14 cellular contexts compared by ENCODE assay signal in the genomic region with DNA sequence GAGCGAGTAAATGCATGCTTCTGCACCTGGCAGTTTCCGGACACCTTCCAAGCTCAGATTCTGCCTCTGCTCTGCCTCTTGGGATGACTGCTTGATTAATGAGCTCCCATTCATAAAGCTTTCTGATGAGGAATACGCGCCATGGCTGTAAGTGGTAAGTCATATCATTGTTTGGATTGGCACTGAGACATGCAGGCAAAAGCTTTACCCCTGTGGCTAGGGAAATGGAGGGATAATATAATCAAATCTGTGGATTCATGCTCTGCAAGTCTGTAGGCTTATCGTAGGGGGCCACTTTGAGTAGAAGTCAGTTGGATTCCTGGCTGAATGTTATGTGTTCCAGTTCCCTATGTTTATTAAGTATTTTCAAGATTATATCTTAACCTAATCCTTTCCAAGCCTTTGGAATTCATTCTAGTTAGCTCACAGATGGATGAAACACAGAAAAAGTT.
DNase-seq lines count a peak whose midpoint lies in the region; FAIRE-seq and TF ChIP-seq lines count a peak whose summit lies in the region.
"Had no signal": no experiment of that assay in that cellular context is flagged by ENCODE, and none has a peak within 500 bp of the region (broad histone marks: within the 10 kb centered on the region; RNA-seq: fewer than 3 reads in every experiment).

No MANE protein-coding gene starts in this region.

- no peak overlapping the region for H3K27ac Mint-ChIP-seq in Caco-2 (ENCODE audit: unreplicated experiment)
- H3K27ac Mint-ChIP-seq: activated naive CD8-positive, alpha-beta T cell treated with anti-CD3 and anti-CD28 coated beads, Interleukin-2, amount 50 U/mL, for 24 hours; CD8-positive, alpha-beta memory T cell had no signal

- no peak for TF ChIP-seq POLR2A in adrenal gland (IDR thresholded peaks at IDR 0.05)

- no peaks in the 10 kb centered on the region for H3K79me2 ChIP-seq in GM23248 (ENCODE audit: insufficient read depth)
- H3K79me2 ChIP-seq: parathyroid adenoma had no signal

- H3K4me3 ChIP-seq in bronchial epithelial cell (ENCODE audit: low read depth, low read length), result no peak overlapping the region
- no peak overlapping the region for H3K4me3 ChIP-seq in GM23248
- no peak overlapping the region for H3K4me3 ChIP-seq in adrenal gland
- no peak overlapping the region for H3K4me3 ChIP-seq in Caco-2 (ENCODE audit: low read depth, low read length)
- H3K4me3 ChIP-seq: testis had no signal

- H3K27me3 ChIP-seq in bronchial epithelial cell (ENCODE audit: control insufficient read depth, insufficient read depth, low read length) (no peaks in the 10 kb centered on the region), GM23248 (replicated peaks; ENCODE audit: insufficient read depth) (no peaks in the 10 kb centered on the region), adrenal gland (no peaks in the 10 kb centered on the region), Caco-2 (replicated peaks; ENCODE audit: control insufficient read depth, insufficient read depth, low read length) (no peaks in the 10 kb centered on the region)
- H3K27me3 ChIP-seq: testis had no signal

- POLR2A ChIA-PET in Caco-2 (lab: Charles Lee), result no interaction called here

- H3K4me2 ChIP-seq in GM23248 (ENCODE audit: unreplicated experiment), result no peak overlapping the region

- no peaks in the 10 kb centered on the region for H3K4me1 Mint-ChIP-seq in Caco-2 (ENCODE audit: low read depth, unreplicated experiment)
- H3K4me1 Mint-ChIP-seq: activated naive CD8-positive, alpha-beta T cell treated with anti-CD3 and anti-CD28 coated beads, Interleukin-2, amount 50 U/mL, for 24 hours; CD8-positive, alpha-beta memory T cell had no signal

- H3K27ac ChIP-seq in GM23248 (no peak overlapping the region), adrenal gland (no peak overlapping the region)
- H3K27ac ChIP-seq: parathyroid adenoma, testis had no signal

- no peaks in the 10 kb centered on the region for H3F3A ChIP-seq in GM23248 (ENCODE audit: insufficient read depth)

- H3K9me2 ChIP-seq in GM23248 (ENCODE audit: insufficient read depth), result no peaks in the 10 kb centered on the region

- H3K9me3 ChIP-seq in GM23248 (ENCODE audit: low read depth) (no peaks in the 10 kb centered on the region), adrenal gland (replicated peaks in 1 of 3) (no peaks in the 10 kb centered on the region), Caco-2 (no peaks in the 10 kb centered on the region)
- H3K9me3 ChIP-seq: testis had no signal

- intact Hi-C loops in adrenal gland (cut with DNase I) (no loop called here), Caco-2 (cut with micrococcal nuclease; ENCODE audit: unreplicated experiment) (no loop called here)

- in situ Hi-C loops in GM23248 (cut with MboI), result no loop called here

- H4K20me1 ChIP-seq in GM23248 (ENCODE audit: insufficient read depth), result no peaks in the 10 kb centered on the region

- BruUV-seq in Caco-2 (replicated peaks; lab: Mats Ljungman, UMichigan), result no TSS peak

- CTCF ChIA-PET in Caco-2 (lab: Charles Lee), result no interaction called here

- no peak overlapping the region for H2AFZ ChIP-seq in GM23248
- H2AFZ ChIP-seq: parathyroid adenoma had no signal

- H3K9me3 Mint-ChIP-seq in Caco-2 (ENCODE audit: unreplicated experiment), result no peaks in the 10 kb centered on the region

- peak; percentile 1 for DNase-seq in NCI-H82 (lab: John Stamatoyannopoulos, UW)
- no peak for DNase-seq in NCI-H82 treated with DMSO at 0.1 percent for 48 hours (lab: John Stamatoyannopoulos, UW; ENCODE audit: unreplicated experiment)
- peak; percentile 38 for DNase-seq in NCI-H446 treated with DMSO at 0.1 percent for 48 hours (lab: John Stamatoyannopoulos, UW)
- DNase-seq in bronchial epithelial cell (ENCODE audit: low read depth), result peak; percentile 25
- no peak for DNase-seq in GM23248
- DNase-seq in adrenal gland, result no peak
- no peak for DNase-seq in Caco-2
- no peak for DNase-seq in midbrain (lab: John Stamatoyannopoulos, UW)
- DNase-seq: 8988T; activated naive CD8-positive, alpha-beta T cell treated with anti-CD3 and anti-CD28 coated beads, Interleukin-2, amount 50 U/mL, for 24 hours; CD8-positive, alpha-beta memory T cell; cortex of kidney; testis had no signal

- H3K9ac ChIP-seq in GM23248, result no peak overlapping the region
- H3K9ac ChIP-seq: parathyroid adenoma had no signal

- no peaks in the 10 kb centered on the region for H3K27me3 Mint-ChIP-seq in Caco-2 (ENCODE audit: insufficient read depth, unreplicated experiment)
- H3K27me3 Mint-ChIP-seq: activated naive CD8-positive, alpha-beta T cell treated with anti-CD3 and anti-CD28 coated beads, Interleukin-2, amount 50 U/mL, for 24 hours; CD8-positive, alpha-beta memory T cell had no signal

- WGBS in GM23248 (ENCODE audit: low coverage in 1 of 2, low lambda C conversion rate in 2 of 2, missing lambda C conversion rate in 2 of 2), 2 experiments, result 95 to 96% methylated on average over 5 of the region's 5 CpGs
- 81 to 87% (median 84%) methylated on average over 5 of the region's 5 CpGs for WGBS in adrenal gland, 4 donors

- no peaks in the 10 kb centered on the region for H3K36me3 Mint-ChIP-seq in Caco-2 (ENCODE audit: insufficient read depth, unreplicated experiment)
- H3K36me3 Mint-ChIP-seq: CD8-positive, alpha-beta memory T cell had no signal

- no peak overlapping the region for H3K4me3 Mint-ChIP-seq in Caco-2 (ENCODE audit: unreplicated experiment)
- H3K4me3 Mint-ChIP-seq: activated naive CD8-positive, alpha-beta T cell treated with anti-CD3 and anti-CD28 coated beads, Interleukin-2, amount 50 U/mL, for 24 hours; CD8-positive, alpha-beta memory T cell had no signal

- no peak for FAIRE-seq in bronchial epithelial cell (lab: Jason Lieb, UNC)

- no peaks in the 10 kb centered on the region for H3K36me3 ChIP-seq in bronchial epithelial cell (ENCODE audit: control insufficient read depth, insufficient read depth, low read length)
- no peaks in the 10 kb centered on the region for H3K36me3 ChIP-seq in GM23248 (ENCODE audit: low read depth)
- H3K36me3 ChIP-seq in adrenal gland (replicated peaks in 1 of 2), result no peaks in the 10 kb centered on the region
- no peaks in the 10 kb centered on the region for H3K36me3 ChIP-seq in Caco-2 (ENCODE audit: control insufficient read depth, insufficient read depth, low read length)

- H3K4me1 ChIP-seq in GM23248 (ENCODE audit: insufficient read depth), result no peaks in the 10 kb centered on the region
- no peaks in the 10 kb centered on the region for H3K4me1 ChIP-seq in adrenal gland (replicated peaks in 1 of 2)
- no peaks in the 10 kb centered on the region for H3K4me1 ChIP-seq in Caco-2
- H3K4me1 ChIP-seq: parathyroid adenoma, testis had no signal

- TF ChIP-seq CTCF in bronchial epithelial cell (IDR thresholded peaks at IDR 0.05; ENCODE audit: insufficient read depth, low read length, severe bottlenecking) (no peak), adrenal gland (IDR thresholded peaks at IDR 0.05) (no peak), Caco-2 (IDR thresholded peaks at IDR 0.05; ENCODE audit: insufficient read depth in 1 of 2, low read depth in 1 of 2, low read length in 1 of 2, severe bottlenecking in 1 of 2, unreplicated experiment in 1 of 2) (no peak)

Comparison
In these comparisons a context has a peak if more than half of its experiments do, and no peak if none do; other contexts are left out.
1. DNase-seq: peak in NCI-H82 (single experiment), NCI-H446 treated with DMSO at 0.1 percent for 48 hours (single experiment) and bronchial epithelial cell (single experiment); none in NCI-H82 treated with DMSO at 0.1 percent for 48 hours (single experiment), GM23248 (single experiment), adrenal gland (0 of 7), Caco-2 (0 of 2) and midbrain (single experiment).